ENCODE assay signal across 1 cellular context in genomic region chr19:44746946-44747738, GRCh38.
TF ChIP-seq lines count a peak whose summit lies in the region.

No MANE protein-coding gene starts in this region.

TF ChIP-seq in HepG2, 621 proteins besides CTCF, POLR2A, EP300 and RAD21 (continues in another document):
- TF ChIP-seq ZNF652 (CRISPR knock-in tag; IDR thresholded peaks at IDR 0.05; ENCODE audit: borderline replicate concordance, low read depth) = no peak
- no peak; the same call in 1 of the 2 replicates for TF ChIP-seq NRL (CRISPR knock-in tag; IDR thresholded peaks at IDR 0.05; ENCODE audit: borderline replicate concordance)
- no peak; the same call in 1 of the 2 replicates for TF ChIP-seq ZNF280D (CRISPR knock-in tag; IDR thresholded peaks at IDR 0.05)
- no peak for TF ChIP-seq ZNF274 (CRISPR knock-in tag; IDR thresholded peaks at IDR 0.05)
- TF ChIP-seq TAF1 (CRISPR knock-in tag; IDR thresholded peaks at IDR 0.05) = peak; percentile 36; the same call in 1 of the 2 replicates
- TF ChIP-seq BATF2 (CRISPR knock-in tag; IDR thresholded peaks at IDR 0.05) = no peak
- no peak for TF ChIP-seq SRSF4 (IDR thresholded peaks at IDR 0.05; ENCODE audit: low read depth, low read length, poor library complexity, severe bottlenecking)
- TF ChIP-seq SOX13 (IDR thresholded peaks at IDR 0.05) = no peak
- TF ChIP-seq SOX13 (CRISPR knock-in tag; conservative IDR thresholded peaks at IDR 0.05 in 1 of 2, IDR thresholded peaks at IDR 0.05 in 1 of 2) = peak in 1 of 2 experiments; percentile 27; a peak in 2 of 4 replicates
- no peak for TF ChIP-seq ZXDC (CRISPR knock-in tag; IDR thresholded peaks at IDR 0.05)
- TF ChIP-seq NBN (conservative IDR thresholded peaks at IDR 0.05) = no peak
- no peak for TF ChIP-seq ARNT (IDR thresholded peaks at IDR 0.05)
- 0 out of 2 replicates have a peak, but pooled peaks have one; percentile 42 for TF ChIP-seq ZNF512B (CRISPR knock-in tag; IDR thresholded peaks at IDR 0.05; ENCODE audit: borderline replicate concordance)
- TF ChIP-seq STAT6 (CRISPR knock-in tag; IDR thresholded peaks at IDR 0.05; ENCODE audit: borderline replicate concordance) = no peak
- TF ChIP-seq ZKSCAN5 (CRISPR knock-in tag; IDR thresholded peaks at IDR 0.05) = no peak
- TF ChIP-seq SOX6 (IDR thresholded peaks at IDR 0.05) = no peak
- TF ChIP-seq SOX6 (CRISPR knock-in tag; IDR thresholded peaks at IDR 0.05) = peak; percentile 40; the same call in 1 of the 2 replicates
- TF ChIP-seq SP4 (CRISPR knock-in tag; IDR thresholded peaks at IDR 0.05) = peak; percentile 79
- no peak for TF ChIP-seq MTA3 (CRISPR knock-in tag; IDR thresholded peaks at IDR 0.05)
- TF ChIP-seq IKZF5 (CRISPR knock-in tag; IDR thresholded peaks at IDR 0.05) = no peak; the same call in 1 of the 2 replicates
- no peak for TF ChIP-seq ZNF562 (CRISPR knock-in tag; IDR thresholded peaks at IDR 0.05; ENCODE audit: borderline replicate concordance)
- no peak for TF ChIP-seq PHB2 (IDR thresholded peaks at IDR 0.05; ENCODE audit: partially characterized antibody)
- TF ChIP-seq ZNF142 (CRISPR knock-in tag; IDR thresholded peaks at IDR 0.05) = no peak
- TF ChIP-seq ZBTB42 (CRISPR knock-in tag; IDR thresholded peaks at IDR 0.05) = no peak
- no peak for TF ChIP-seq SRY (CRISPR knock-in tag; IDR thresholded peaks at IDR 0.05)
- no peak for TF ChIP-seq ZNF232 (CRISPR knock-in tag; IDR thresholded peaks at IDR 0.05; ENCODE audit: borderline replicate concordance)
- no peak for TF ChIP-seq MAFK (conservative IDR thresholded peaks at IDR 0.05 in 1 of 2, IDR thresholded peaks at IDR 0.05 in 1 of 2; ENCODE audit: low read length in 2 of 2)
- no peak for TF ChIP-seq ZNF101 (CRISPR knock-in tag; IDR thresholded peaks at IDR 0.05; ENCODE audit: borderline replicate concordance, low read depth)
- no peak for TF ChIP-seq IKZF4 (CRISPR knock-in tag; IDR thresholded peaks at IDR 0.05; ENCODE audit: borderline replicate concordance, low read depth, not compliant biosample characterization)
- TF ChIP-seq ZNF749 (CRISPR knock-in tag; IDR thresholded peaks at IDR 0.05; ENCODE audit: borderline replicate concordance) = no peak
- no peak for TF ChIP-seq CERS6 (CRISPR knock-in tag; IDR thresholded peaks at IDR 0.05)
- TF ChIP-seq ZNF550 (CRISPR knock-in tag; IDR thresholded peaks at IDR 0.05; ENCODE audit: borderline replicate concordance) = no peak
- TF ChIP-seq ZNF382 (CRISPR knock-in tag; IDR thresholded peaks at IDR 0.05; ENCODE audit: borderline replicate concordance) = no peak
- TF ChIP-seq AGO2 (optimal IDR thresholded peaks at IDR 0.05; ENCODE audit: low read depth, low read length) = no peak
- TF ChIP-seq NKX3-1 (CRISPR knock-in tag; IDR thresholded peaks at IDR 0.05) = no peak
- TF ChIP-seq ZNF816 (CRISPR knock-in tag; IDR thresholded peaks at IDR 0.05; ENCODE audit: borderline replicate concordance) = no peak
- TF ChIP-seq NR3C1 (CRISPR knock-in tag; IDR thresholded peaks at IDR 0.05) = no peak
- no peak for TF ChIP-seq ZFYVE20 (CRISPR knock-in tag; IDR thresholded peaks at IDR 0.05; ENCODE audit: borderline replicate concordance, low read depth)
- TF ChIP-seq MLLT10 (CRISPR knock-in tag; IDR thresholded peaks at IDR 0.05) = no peak
- TF ChIP-seq ZNF343 (CRISPR knock-in tag; IDR thresholded peaks at IDR 0.05) = 0 out of 2 replicates have a peak, but pooled peaks have one; percentile 14
- TF ChIP-seq POLR2AphosphoS5 (IDR thresholded peaks at IDR 0.05; ENCODE audit: low read depth, low read length) = no peak; the same call in 1 of the 2 replicates
- no peak for TF ChIP-seq SMARCC2 (IDR thresholded peaks at IDR 0.05)
- no peak for TF ChIP-seq PLSCR1 (CRISPR knock-in tag; IDR thresholded peaks at IDR 0.05; ENCODE audit: borderline replicate concordance)
